In the genomic region with DNA sequence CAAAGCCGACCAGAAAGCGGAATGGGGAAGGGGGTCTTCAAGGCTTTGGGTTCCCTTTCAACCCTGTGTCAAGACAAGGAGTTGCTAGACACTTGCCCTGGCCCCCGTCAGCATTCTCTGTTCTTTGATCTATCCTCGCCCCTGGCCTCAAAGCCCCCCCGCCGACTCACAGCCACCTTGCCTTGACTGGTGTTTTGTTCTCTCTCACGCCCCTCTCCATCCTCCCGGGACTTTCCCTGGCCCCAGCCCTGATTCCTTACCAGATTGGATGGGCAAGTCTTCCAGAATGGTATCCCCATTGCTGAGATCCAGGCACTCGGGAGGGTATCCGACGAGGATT, we compare ENCODE assay signal across 8 cellular contexts. TPM values are rescaled to one million over a fixed set of nuclear protein-coding genes. Genes with fewer than 3 reads are reported as not detected.
DNase-seq lines count a peak whose midpoint lies in the region; ATAC-seq and TF ChIP-seq lines count a peak whose summit lies in the region.

No MANE protein-coding gene starts in this region.

- peak overlapping the region; percentile 17; the same call in 1 of the 2 replicates for H3K27ac ChIP-seq in WERI-Rb-1

- H3K27ac Mint-ChIP-seq in progenitor cell of endocrine pancreas, result peak overlapping the region; percentile 98

- peaks cover 64% of the 10 kb centered on the region for H3K27me3 ChIP-seq in WERI-Rb-1 (ENCODE audit: insufficient read depth, low read depth, severe bottlenecking)

- peaks cover 32% of the 10 kb centered on the region for H3K4me1 Mint-ChIP-seq in progenitor cell of endocrine pancreas (ENCODE audit: low read depth)

- peaks cover 6% of the 10 kb centered on the region for H3K27me3 Mint-ChIP-seq in progenitor cell of endocrine pancreas

- peaks cover 12% of the 10 kb centered on the region for H3K36me3 ChIP-seq in WERI-Rb-1

- H3K4me3 Mint-ChIP-seq in progenitor cell of endocrine pancreas (ENCODE audit: low read depth), result peak overlapping the region; percentile 97

- peaks cover 7% of the 10 kb centered on the region for H3K36me3 Mint-ChIP-seq in progenitor cell of endocrine pancreas (ENCODE audit: insufficient read depth)

- no peak for ATAC-seq in HG02759 (IDR thresholded peaks at IDR 0.05; ENCODE audit: unreplicated experiment)
- no peak for ATAC-seq in GM21717 (IDR thresholded peaks at IDR 0.05; ENCODE audit: unreplicated experiment)

- H3K9me3 Mint-ChIP-seq in progenitor cell of endocrine pancreas (ENCODE audit: low read depth), result no peaks in the 10 kb centered on the region

- TF ChIP-seq CTCF in WERI-Rb-1 (IDR thresholded peaks at IDR 0.05; ENCODE audit: low read depth, low read length) (no peak), fibroblast of mammary gland (conservative IDR thresholded peaks at IDR 0.05; ENCODE audit: control insufficient read depth, insufficient read depth, low read depth, low read length) (no peak), progenitor cell of endocrine pancreas (IDR thresholded peaks at IDR 0.05; ENCODE audit: unreplicated experiment) (no peak)

- DNase-seq in DMS 273 (lab: John Stamatoyannopoulos, UW; ENCODE audit: unreplicated experiment), result peak; percentile 76
- DNase-seq in DMS 273 treated with DMSO at 0.1 percent for 48 hours (lab: John Stamatoyannopoulos, UW), result no peak
- no peak for DNase-seq in WERI-Rb-1
- DNase-seq in fibroblast of mammary gland (ENCODE audit: low read depth), result no peak
- no peak for DNase-seq in progenitor cell of endocrine pancreas (ENCODE audit: low spot score, unreplicated experiment)
- DNase-seq in DMS153 (lab: John Stamatoyannopoulos, UW), result no peak

- H3K4me3 ChIP-seq in WERI-Rb-1 (ENCODE audit: low read depth, low read length) (peak overlapping the region; percentile 72), fibroblast of mammary gland (ENCODE audit: control insufficient read depth, low read depth, low read length) (peak overlapping the region; percentile 96)

- H3K9me3 ChIP-seq in WERI-Rb-1 (ENCODE audit: severe bottlenecking), result peaks cover 35% of the 10 kb centered on the region

RNA-seq across cellular contexts. Expression of a gene that starts 0.6 kb away (rescaled TPM):
- 8.7 and 8.8 TPM in 2 replicates for total RNA-seq in progenitor cell of endocrine pancreas

RNA-seq across cellular contexts. Expression of a gene that starts 2.7 kb away (rescaled TPM):
- 9.6 and 10.6 TPM in 2 replicates for total RNA-seq in progenitor cell of endocrine pancreas

RNA-seq across cellular contexts. Expression of a gene that starts 17.8 kb away (rescaled TPM):
- 31.3 and 31.9 TPM in 2 replicates for total RNA-seq in progenitor cell of endocrine pancreas

RNA-seq across cellular contexts. Expression of a gene that starts 38.3 kb away (rescaled TPM):
- total RNA-seq in progenitor cell of endocrine pancreas, result not detected in 2 replicates

RNA-seq across cellular contexts. Expression of a gene that starts 53.6 kb away (rescaled TPM):
- total RNA-seq in progenitor cell of endocrine pancreas, result not detected in 2 replicates
